8 cellular contexts compared by ENCODE assay signal in the genomic region with DNA sequence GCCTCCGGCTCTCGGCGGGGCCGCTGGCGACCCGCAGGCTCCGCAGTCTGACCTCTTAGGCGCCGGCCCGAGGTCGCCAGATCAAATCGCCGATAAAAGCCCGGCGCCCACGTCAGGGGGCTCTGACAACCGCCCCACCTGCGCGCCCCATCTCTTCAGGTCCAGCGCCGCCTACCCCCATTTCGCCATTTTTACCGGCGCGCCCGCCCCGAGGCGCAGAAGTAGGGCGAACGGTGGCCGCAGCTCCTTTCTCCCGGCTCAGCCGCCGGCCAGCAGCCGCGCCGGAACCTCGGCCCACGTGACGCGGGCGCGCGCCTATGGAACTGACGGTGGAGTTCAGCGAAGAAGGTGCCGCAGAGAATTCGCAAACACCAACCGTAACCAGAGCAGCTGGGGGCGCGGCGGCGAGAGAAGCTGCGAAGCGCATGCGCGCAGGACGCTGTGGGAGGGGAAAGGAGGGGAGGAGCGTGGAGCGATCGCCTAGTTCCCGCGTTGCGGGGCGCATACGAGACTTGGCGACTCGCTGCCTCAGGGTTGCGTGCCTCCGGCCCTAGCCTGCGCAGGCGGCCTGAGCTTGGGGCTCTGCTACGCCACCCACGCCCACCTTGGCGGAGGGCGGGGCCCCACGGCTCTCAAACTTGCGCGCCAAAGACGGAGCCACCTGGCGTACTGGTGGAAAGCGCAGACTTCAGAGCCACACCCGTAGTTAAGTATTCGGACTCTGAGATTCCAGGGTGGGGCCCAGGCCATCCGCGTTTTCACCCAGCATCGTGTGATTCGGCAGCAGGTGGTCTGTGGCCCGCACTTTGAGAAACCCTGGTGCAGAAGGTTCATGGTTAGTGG. TPM values are rescaled to one million over a fixed set of nuclear protein-coding genes. Genes with fewer than 3 reads are reported as not detected.
DNase-seq lines count a peak whose midpoint lies in the region; ATAC-seq and TF ChIP-seq lines count a peak whose summit lies in the region.

TSS of gene TRIM37 (minus strand) at position 418 of the 843 bp plus-strand sequence. CDS start 419 bp downstream, outside the sequence.

- H3K36me3 Mint-ChIP-seq in T-helper 1 cell treated with Interleukin-12 subunit alpha and Interleukin-12 subunit beta and Interleukin-4 antibody, amounts not matched to agents 30 μg/mL and 1 μg/mL, for 36 hours (ENCODE audit: low read depth): peaks cover 23% of the 10 kb centered on the region
- peaks cover 8% of the 10 kb centered on the region for H3K36me3 Mint-ChIP-seq in progenitor cell of endocrine pancreas (ENCODE audit: insufficient read depth)

- DNase-seq in GM13977 (ENCODE audit: low spot score): peak; percentile 98
- peak; percentile 98 for DNase-seq in NCI-H1694 (lab: John Stamatoyannopoulos, UW)
- peak; percentile 96 for DNase-seq in amniotic stem cell (lab: John Stamatoyannopoulos, UW)
- peak; percentile 98 for DNase-seq in left cardiac atrium
- peak; percentile 99 for DNase-seq in progenitor cell of endocrine pancreas (ENCODE audit: low spot score, unreplicated experiment)
- peak; percentile 98 for DNase-seq in ureter (ENCODE audit: low spot score)

- peak within 1 kb of the TSS; percentile 91 for H3K27ac Mint-ChIP-seq in T-helper 1 cell treated with Interleukin-12 subunit alpha and Interleukin-12 subunit beta and Interleukin-4 antibody, amounts not matched to agents 30 μg/mL and 1 μg/mL, for 36 hours
- peak within 1 kb of the TSS; percentile 97 for H3K27ac Mint-ChIP-seq in progenitor cell of endocrine pancreas

- intact Hi-C loops in left cardiac atrium (cut with DNase I): no loop called here

- peak within 1 kb of the TSS; percentile 91 for H3K4me3 Mint-ChIP-seq in T-helper 1 cell treated with Interleukin-12 subunit alpha and Interleukin-12 subunit beta and Interleukin-4 antibody, amounts not matched to agents 30 μg/mL and 1 μg/mL, for 36 hours
- peak within 1 kb of the TSS; percentile 94 for H3K4me3 Mint-ChIP-seq in progenitor cell of endocrine pancreas (ENCODE audit: low read depth)

- H3K27me3 Mint-ChIP-seq in T-helper 1 cell treated with Interleukin-12 subunit alpha and Interleukin-12 subunit beta and Interleukin-4 antibody, amounts not matched to agents 30 μg/mL and 1 μg/mL, for 36 hours (ENCODE audit: low read depth): no peaks in the 10 kb centered on the region
- H3K27me3 Mint-ChIP-seq in progenitor cell of endocrine pancreas: no peaks in the 10 kb centered on the region

- H3K4me1 Mint-ChIP-seq in T-helper 1 cell treated with Interleukin-12 subunit alpha and Interleukin-12 subunit beta and Interleukin-4 antibody, amounts not matched to agents 30 μg/mL and 1 μg/mL, for 36 hours (ENCODE audit: low read depth): peaks cover 31% of the 10 kb centered on the region
- H3K4me1 Mint-ChIP-seq in progenitor cell of endocrine pancreas (ENCODE audit: low read depth): peaks cover 8% of the 10 kb centered on the region

- ATAC-seq in HG02884 (IDR thresholded peaks at IDR 0.05; ENCODE audit: unreplicated experiment) (peak; percentile 88), left cardiac atrium (peak; percentile 99)

- no peaks in the 10 kb centered on the region for H3K9me3 Mint-ChIP-seq in T-helper 1 cell treated with Interleukin-12 subunit alpha and Interleukin-12 subunit beta and Interleukin-4 antibody, amounts not matched to agents 30 μg/mL and 1 μg/mL, for 36 hours
- H3K9me3 Mint-ChIP-seq in progenitor cell of endocrine pancreas (ENCODE audit: low read depth): no peaks in the 10 kb centered on the region

- TF ChIP-seq CTCF in GM13977 (IDR thresholded peaks at IDR 0.05; ENCODE audit: extremely low read depth, insufficient read depth, missing control alignments) (peak; percentile 20), progenitor cell of endocrine pancreas (IDR thresholded peaks at IDR 0.05; ENCODE audit: unreplicated experiment) (peak; percentile 15)

- in situ Hi-C loops in GM13977 (cut with MboI; ENCODE audit: low pct_unique_long_range_greater_than_20kb, low sequenced_read_pairs, unreplicated experiment): no loop called here

RNA-seq across cellular contexts. Expression of gene TRIM37, which starts in this region (rescaled TPM):
- 10 to 100 TPM; 16.8 to 18.5 TPM for total RNA-seq in left cardiac atrium
- total RNA-seq in progenitor cell of endocrine pancreas: 25.9 and 28.8 TPM in 2 replicates
- total RNA-seq in ureter: 17.2 TPM

Comparison
In these comparisons a context has a peak if more than half of its experiments do, and no peak if none do; other contexts are left out.
1. Peak in every context shown above with its lines: DNase-seq and ATAC-seq.